In the genomic region with DNA sequence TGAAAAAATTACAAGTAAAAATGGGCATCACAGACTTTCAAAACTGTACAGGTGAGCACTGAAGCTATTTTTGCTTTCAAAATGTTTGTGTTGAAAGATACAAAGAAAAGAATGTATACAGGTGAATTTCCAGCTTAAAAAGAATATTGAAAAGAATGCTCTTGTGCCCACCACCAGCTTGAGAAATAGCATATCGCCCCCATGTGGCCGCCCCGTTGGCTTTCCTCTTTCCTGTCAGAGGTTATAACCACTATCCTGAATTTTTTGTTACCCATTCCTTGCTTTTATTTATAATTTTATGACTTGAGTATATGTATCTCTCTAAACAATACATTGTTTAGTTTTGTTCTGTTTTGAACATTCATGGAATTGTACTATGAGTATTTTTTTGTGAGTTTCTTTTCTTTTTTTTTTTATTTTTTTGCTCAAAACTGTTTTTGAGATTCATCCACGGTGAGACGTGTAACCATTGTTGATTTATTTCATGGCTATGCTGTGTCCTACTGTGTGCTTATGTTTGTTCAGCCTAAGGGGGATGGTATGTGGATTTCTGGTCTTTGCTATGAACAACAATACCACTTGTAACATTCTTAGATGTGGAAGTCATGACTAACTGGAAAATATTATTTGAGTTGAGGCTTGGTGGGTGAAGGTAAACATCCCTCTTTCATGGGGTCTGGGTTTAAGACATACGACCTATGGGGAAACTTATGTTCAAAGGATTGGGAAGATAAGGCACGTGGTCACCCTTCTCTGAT, we compare ENCODE assay signal across 8 cellular contexts. TPM values are rescaled to one million over a fixed set of nuclear protein-coding genes. Genes with fewer than 3 reads are reported as not detected.
A peak's percentile ranks its signal among the peaks of the same experiment; 100 is the strongest.
DNase-seq lines count a peak whose midpoint lies in the region; ATAC-seq, FAIRE-seq and TF ChIP-seq lines count a peak whose summit lies in the region.

No MANE protein-coding gene starts in this region.

- peak in 2 of 4 donors; percentile 13 to 16 for TF ChIP-seq CTCF in pancreas (IDR thresholded peaks at IDR 0.05)

- no peak for ATAC-seq in activated CD8-positive, alpha-beta T cell treated with anti-CD3 and anti-CD28 coated beads, Interleukin-2, amount 10 ng/mL, durations not matched to agents 7 days and 5 days
- ATAC-seq in GM21381 (IDR thresholded peaks at IDR 0.05; ENCODE audit: unreplicated experiment) (no peak), HG03354 (IDR thresholded peaks at IDR 0.05; ENCODE audit: poor library complexity, severe bottlenecking, unreplicated experiment) (no peak), pancreas (no peak)

- H3K27ac Mint-ChIP-seq in activated CD8-positive, alpha-beta T cell treated with anti-CD3 and anti-CD28 coated beads, Interleukin-2, amount 10 ng/mL, durations not matched to agents 7 days and 5 days = no peak overlapping the region

- H3K27me3 ChIP-seq in pancreas = no peaks in the 10 kb centered on the region

- peaks cover 38% of the 10 kb centered on the region for H3K27me3 Mint-ChIP-seq in activated CD8-positive, alpha-beta T cell treated with anti-CD3 and anti-CD28 coated beads, Interleukin-2, amount 10 ng/mL, durations not matched to agents 7 days and 5 days (ENCODE audit: low read depth)

- no peaks in the 10 kb centered on the region for H3K36me3 Mint-ChIP-seq in activated CD8-positive, alpha-beta T cell treated with anti-CD3 and anti-CD28 coated beads, Interleukin-2, amount 10 ng/mL, durations not matched to agents 7 days and 5 days (ENCODE audit: low read depth)

- H3K9me3 Mint-ChIP-seq in activated CD8-positive, alpha-beta T cell treated with anti-CD3 and anti-CD28 coated beads, Interleukin-2, amount 10 ng/mL, durations not matched to agents 7 days and 5 days (ENCODE audit: insufficient read depth) = no peaks in the 10 kb centered on the region

- H3K36me3 ChIP-seq in pancreas = no peaks in the 10 kb centered on the region

- no peak overlapping the region for H3K4me3 ChIP-seq in Jurkat, Clone E6-1 (ENCODE audit: low read length)
- no peak overlapping the region for H3K4me3 ChIP-seq in pancreas

- no peak overlapping the region for H3K4me3 Mint-ChIP-seq in activated CD8-positive, alpha-beta T cell treated with anti-CD3 and anti-CD28 coated beads, Interleukin-2, amount 10 ng/mL, durations not matched to agents 7 days and 5 days

- POLR2A ChIA-PET in activated CD8-positive, alpha-beta T cell treated with anti-CD3 and anti-CD28 coated beads, Interleukin-2, amount 10 ng/mL, durations not matched to agents 7 days and 5 days (lab: Charles Lee) = no interaction called here

- intact Hi-C loops in pancreas (cut with DNase I) = no loop called here

- CTCF ChIA-PET in activated CD8-positive, alpha-beta T cell treated with anti-CD3 and anti-CD28 coated beads, Interleukin-2, amount 10 ng/mL, durations not matched to agents 7 days and 5 days (lab: Charles Lee) = interaction anchor here (0.7 to 1.2 kb wide), 8 partner anchors 11 to 187 kb away, joined by 3 to 4 read pairs (median 3); no protein-coding TSS in a partner anchor

- H3K27ac ChIP-seq in pancreas = no peak overlapping the region

- no peak for FAIRE-seq in pancreas (lab: Jason Lieb, UNC)

- 25 to 35% methylated on average over 7 of the region's 7 CpGs for WGBS in pancreas, 2 donors

- H3K4me1 ChIP-seq in pancreas = no peaks in the 10 kb centered on the region

- H3K9me3 ChIP-seq in pancreas = no peaks in the 10 kb centered on the region

- H3K4me1 Mint-ChIP-seq in activated CD8-positive, alpha-beta T cell treated with anti-CD3 and anti-CD28 coated beads, Interleukin-2, amount 10 ng/mL, durations not matched to agents 7 days and 5 days (ENCODE audit: low read depth) = peaks cover 5% of the 10 kb centered on the region

- DNase-seq in NK-92 treated with Interleukin-12 subunit alpha and Interleukin-12 subunit beta, amount 100 ng/mL, for 24 hours (lab: John Stamatoyannopoulos, UW) = peak; percentile 44
- DNase-seq in NK-92 (lab: John Stamatoyannopoulos, UW; ENCODE audit: unreplicated experiment) = no peak
- peak; percentile 14 for DNase-seq in Jurkat, Clone E6-1 (ENCODE audit: low read depth, low spot score)
- DNase-seq in activated CD8-positive, alpha-beta T cell treated with anti-CD3 and anti-CD28 coated beads, Interleukin-2, amount 10 ng/mL, durations not matched to agents 7 days and 5 days = peak; percentile 45
- peak; percentile 28 for DNase-seq in myocyte (ENCODE audit: low read depth)
- no peak for DNase-seq in pancreas

RNA-seq across cellular contexts. Expression of a gene that starts 11.6 kb away (rescaled TPM):
- not detected for polyA plus RNA-seq in Jurkat, Clone E6-1 (2012; ENCODE audit: insufficient read depth, insufficient read length)
- total RNA-seq in activated CD8-positive, alpha-beta T cell treated with anti-CD3 and anti-CD28 coated beads, Interleukin-2, amount 10 ng/mL, durations not matched to agents 7 days and 5 days = not detected
- total RNA-seq in myocyte (1.4 and 3.5 TPM in 2 replicates), pancreas (under 1 TPM in 5 of 6 donors, not detected in 1; 0.09 to 1.00 (median 0.32) TPM)
- 0.48 TPM for polyA plus RNA-seq in myocyte (2012)
- under 1 TPM; 0.08 to 0.23 TPM for polyA plus RNA-seq in pancreas

Comparison
In these comparisons a context has a peak if more than half of its experiments do, and no peak if none do; other contexts are left out.
1. DNase-seq: peak in NK-92 treated with Interleukin-12 subunit alpha and Interleukin-12 subunit beta, amount 100 ng/mL, for 24 hours (single experiment), Jurkat, Clone E6-1 (single experiment), activated CD8-positive, alpha-beta T cell treated with anti-CD3 and anti-CD28 coated beads, Interleukin-2, amount 10 ng/mL, durations not matched to agents 7 days and 5 days (single experiment) and myocyte (single experiment); none in NK-92 (single experiment) and pancreas (0 of 6).